ENCODE assay signal across 11 cellular contexts in the genomic region with DNA sequence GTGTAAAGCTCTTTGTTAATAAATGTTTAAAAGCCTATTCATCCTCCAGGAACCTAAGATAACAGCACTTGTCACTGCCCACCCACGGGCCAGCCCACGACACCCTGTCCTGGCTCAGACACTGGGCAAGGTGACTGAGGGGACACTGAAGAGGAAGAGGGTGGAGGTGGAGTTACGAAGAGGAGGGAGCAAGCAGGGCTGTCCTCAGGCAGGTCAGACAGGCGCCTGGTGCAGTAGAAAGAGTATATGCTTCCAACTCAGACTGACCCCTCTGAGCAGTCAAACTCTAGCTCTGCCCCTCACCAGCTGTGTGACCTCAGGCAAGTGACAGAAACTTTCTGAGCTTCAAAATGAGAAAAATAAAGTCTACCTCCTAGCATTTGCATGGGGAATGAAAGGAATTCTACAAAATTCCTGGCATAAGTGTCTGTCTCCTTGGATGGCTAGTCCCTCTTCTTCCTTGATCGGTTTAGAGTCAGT. TPM values are rescaled to one million over a fixed set of nuclear protein-coding genes. Genes with fewer than 3 reads are reported as not detected.
DNase-seq lines count a peak whose midpoint lies in the region; ATAC-seq and TF ChIP-seq lines count a peak whose summit lies in the region.
"Had no signal": no experiment of that assay in that cellular context is flagged by ENCODE, and none has a peak within 500 bp of the region (broad histone marks: within the 10 kb centered on the region; RNA-seq: fewer than 3 reads in every experiment).

No MANE protein-coding gene starts in this region.

- H3K9me3 ChIP-seq in breast epithelium (no peaks in the 10 kb centered on the region), right cardiac atrium (ENCODE audit: control insufficient read depth, low read length) (no peaks in the 10 kb centered on the region)
- H3K9me3 ChIP-seq: Caco-2 had no signal

- H3K9ac ChIP-seq in rectal smooth muscle tissue (ENCODE audit: low read length) = no peak overlapping the region

- H3K27ac ChIP-seq in breast epithelium (peak overlapping the region; percentile 77 to 88), right cardiac atrium (ENCODE audit: low read length) (peak overlapping the region; percentile 60), rectal smooth muscle tissue (ENCODE audit: low read depth, low read length) (peak overlapping the region; percentile 56)

- 24% methylated on average over 5 of the region's 5 CpGs for WGBS in right cardiac atrium

- H3K4me3 ChIP-seq in breast epithelium = no peak overlapping the region
- H3K4me3 ChIP-seq in right cardiac atrium (ENCODE audit: low read length) = no peak overlapping the region
- no peak overlapping the region for H3K4me3 ChIP-seq in rectal smooth muscle tissue (ENCODE audit: low read length)

- ATAC-seq in right cardiac atrium (peak; percentile 80 to 82), GM21528 (IDR thresholded peaks at IDR 0.05; ENCODE audit: low FRiP score, unreplicated experiment) (no peak), HG03095 (IDR thresholded peaks at IDR 0.05; ENCODE audit: unreplicated experiment) (no peak)

- H3K36me3 ChIP-seq in breast epithelium = no peaks in the 10 kb centered on the region
- no peaks in the 10 kb centered on the region for H3K36me3 ChIP-seq in rectal smooth muscle tissue (ENCODE audit: control insufficient read depth, insufficient read depth, low read length)

- peaks cover 3 to 10% of the 10 kb centered on the region in 2 donors for H3K4me1 ChIP-seq in breast epithelium
- peaks cover 8% of the 10 kb centered on the region for H3K4me1 ChIP-seq in right cardiac atrium (ENCODE audit: control insufficient read depth, insufficient read depth, low read length)
- H3K4me1 ChIP-seq in rectal smooth muscle tissue (ENCODE audit: control insufficient read depth, insufficient read depth, low read length) = peaks cover 13% of the 10 kb centered on the region

- intact Hi-C loops in breast epithelium (cut with DNase I; ENCODE audit: low total_unique reads) = no loop called here
- intact Hi-C loops in right cardiac atrium (cut with DNase I) = no loop called here
- intact Hi-C loops in posterior vena cava (cut with DNase I) = no loop called here

- no peaks in the 10 kb centered on the region for H3K27me3 ChIP-seq in breast epithelium
- no peaks in the 10 kb centered on the region for H3K27me3 ChIP-seq in right cardiac atrium (ENCODE audit: control insufficient read depth, insufficient read depth)
- no peaks in the 10 kb centered on the region for H3K27me3 ChIP-seq in rectal smooth muscle tissue (ENCODE audit: control insufficient read depth, insufficient read depth, low read length)

- no peak for TF ChIP-seq CTCF in breast epithelium (IDR thresholded peaks at IDR 0.05)

- TF ChIP-seq POLR2A in breast epithelium (IDR thresholded peaks at IDR 0.05) = no peak

- DNase-seq in GM03348 (ENCODE audit: low spot score) (peak; percentile 59), breast epithelium (ENCODE audit: low spot score in 2 of 2) (no peak), right cardiac atrium (peak in 2 of 3 donors; percentile 68 to 70), posterior vena cava (ENCODE audit: low spot score) (no peak)
- DNase-seq in activated CD4-positive, alpha-beta T cell treated with anti-CD3 and anti-CD28 coated beads for 48 hours = no peak
- DNase-seq: KG1, NCI-H510A treated with DMSO at 0.1 percent for 48 hours had no signal

RNA-seq across cellular contexts. Expression of a gene that starts 22.8 kb away (rescaled TPM):
- total RNA-seq in breast epithelium (10 to 100 TPM; 47.5 to 70.7 (median 69.6) TPM), right cardiac atrium (10 to 100 TPM; 42.6 to 56.8 (median 46.6) TPM), posterior vena cava (10 to 100 TPM; 24.6 to 27.4 TPM)
- polyA plus RNA-seq in right cardiac atrium = 21.4 TPM

Comparison
In these comparisons a context has a peak if more than half of its experiments do, and no peak if none do; other contexts are left out.
1. DNase-seq: peak in GM03348 (single experiment) and right cardiac atrium (2 of 3); none in breast epithelium (0 of 2), posterior vena cava (single experiment) and activated CD4-positive, alpha-beta T cell treated with anti-CD3 and anti-CD28 coated beads for 48 hours (single experiment).
2. ATAC-seq: peak in right cardiac atrium (2 of 2); none in GM21528 (single experiment) and HG03095 (single experiment).
3. Peak in every context shown above with its lines, with median percentiles within 50 percentile points of each other: H3K27ac ChIP-seq.